Comparison of ENCODE assay signal across 1 cellular context in the genomic region with DNA sequence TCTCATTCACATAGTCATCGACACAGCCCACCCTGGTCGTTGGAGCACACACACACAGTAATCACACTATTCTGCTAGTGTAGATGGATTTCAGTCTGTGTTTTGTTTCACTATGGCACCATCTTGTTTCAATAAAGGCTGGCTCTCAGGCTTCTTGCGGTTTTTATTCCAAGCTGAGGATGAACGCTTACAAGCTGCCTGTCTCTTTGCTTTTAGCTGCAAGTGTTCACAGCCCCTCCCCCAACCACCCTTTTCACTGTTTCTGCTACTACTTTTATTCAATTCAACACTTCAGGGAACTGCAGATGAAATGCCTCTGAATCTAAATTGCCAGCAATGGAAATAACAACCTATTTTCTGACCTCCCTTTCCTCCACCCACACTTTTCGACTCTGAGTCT.
TF ChIP-seq lines count a peak whose summit lies in the region.

No MANE protein-coding gene starts in this region.

TF ChIP-seq in SK-N-SH treated with all-trans-retinoic acid at 6 μM for 48 hours, 23 proteins besides CTCF, POLR2A, EP300 and RAD21 (continued from another document):
- TF ChIP-seq, protein P1, sequence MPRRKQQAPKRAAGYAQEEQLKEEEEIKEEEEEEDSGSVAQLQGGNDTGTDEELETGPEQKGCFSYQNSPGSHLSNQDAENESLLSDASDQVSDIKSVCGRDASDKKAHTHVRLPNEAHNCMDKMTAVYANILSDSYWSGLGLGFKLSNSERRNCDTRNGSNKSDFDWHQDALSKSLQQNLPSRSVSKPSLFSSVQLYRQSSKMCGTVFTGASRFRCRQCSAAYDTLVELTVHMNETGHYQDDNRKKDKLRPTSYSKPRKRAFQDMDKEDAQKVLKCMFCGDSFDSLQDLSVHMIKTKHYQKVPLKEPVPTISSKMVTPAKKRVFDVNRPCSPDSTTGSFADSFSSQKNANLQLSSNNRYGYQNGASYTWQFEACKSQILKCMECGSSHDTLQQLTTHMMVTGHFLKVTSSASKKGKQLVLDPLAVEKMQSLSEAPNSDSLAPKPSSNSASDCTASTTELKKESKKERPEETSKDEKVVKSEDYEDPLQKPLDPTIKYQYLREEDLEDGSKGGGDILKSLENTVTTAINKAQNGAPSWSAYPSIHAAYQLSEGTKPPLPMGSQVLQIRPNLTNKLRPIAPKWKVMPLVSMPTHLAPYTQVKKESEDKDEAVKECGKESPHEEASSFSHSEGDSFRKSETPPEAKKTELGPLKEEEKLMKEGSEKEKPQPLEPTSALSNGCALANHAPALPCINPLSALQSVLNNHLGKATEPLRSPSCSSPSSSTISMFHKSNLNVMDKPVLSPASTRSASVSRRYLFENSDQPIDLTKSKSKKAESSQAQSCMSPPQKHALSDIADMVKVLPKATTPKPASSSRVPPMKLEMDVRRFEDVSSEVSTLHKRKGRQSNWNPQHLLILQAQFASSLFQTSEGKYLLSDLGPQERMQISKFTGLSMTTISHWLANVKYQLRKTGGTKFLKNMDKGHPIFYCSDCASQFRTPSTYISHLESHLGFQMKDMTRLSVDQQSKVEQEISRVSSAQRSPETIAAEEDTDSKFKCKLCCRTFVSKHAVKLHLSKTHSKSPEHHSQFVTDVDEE (CRISPR knock-in tag; IDR thresholded peaks at IDR 0.05): no peak
- TF ChIP-seq ZNF8 (CRISPR knock-in tag; IDR thresholded peaks at IDR 0.05): no peak
TF ChIP-seq in SK-N-SH treated with all-trans-retinoic acid at 6 μM for 48 hours: peak in this region for 0.
